Comparison of ENCODE assay signal across 8 cellular contexts in genomic region chr21:42381347-42381984, GRCh38. TPM values are rescaled to one million over a fixed set of nuclear protein-coding genes. Genes with fewer than 3 reads are reported as not detected.
A peak's percentile ranks its signal among the peaks of the same experiment; 100 is the strongest.
DNase-seq lines count a peak whose midpoint lies in the region; ATAC-seq lines count a peak whose summit lies in the region.

No MANE protein-coding gene starts in this region.

- DNase-seq in A172 (ENCODE audit: low spot score), result peak; percentile 58
- peak; percentile 37 for DNase-seq in GM03348 (ENCODE audit: low spot score)
- DNase-seq in NCI-H345 (lab: John Stamatoyannopoulos, UW), result peak; percentile 68
- peak; percentile 24 for DNase-seq in activated T-helper 1 cell treated with Interleukin-2 at 50 U/mL for 16 hours (ENCODE audit: low read depth)
- peak; percentile 77 for DNase-seq in iPS-NIHi11 (ENCODE audit: low spot score)
- DNase-seq in ureter (ENCODE audit: low spot score), result no peak
- DNase-seq in GM19240 (ENCODE audit: insufficient read length, low spot score), result no peak

- ATAC-seq in GM19324 (IDR thresholded peaks at IDR 0.05; ENCODE audit: low FRiP score, unreplicated experiment), result no peak

RNA-seq across cellular contexts. Expression of gene TMPRSS3, which starts 14.4 kb away (rescaled TPM):
- 0.12 TPM in 1 of 2 replicates, not detected in the other for total RNA-seq in A172 (2014; rRNA removed; shearing (Covaris generic))
- total RNA-seq in ureter, result 1.7 TPM

RNA-seq across cellular contexts. Expression of gene TFF1, which starts 15.1 kb away (rescaled TPM):
- not detected in 2 replicates for total RNA-seq in A172 (2014; rRNA removed; shearing (Covaris generic))
- total RNA-seq in ureter, result 2.6 TPM

RNA-seq across cellular contexts. Expression of gene UBASH3A, which starts 22.2 kb away (rescaled TPM):
- total RNA-seq in A172 (2014; rRNA removed; shearing (Covaris generic)), result not detected in 2 replicates
- 1.4 TPM for total RNA-seq in ureter

RNA-seq across cellular contexts. Expression of gene TFF2, which starts 30.7 kb away (rescaled TPM):
- not detected in 2 replicates for total RNA-seq in A172 (2014; rRNA removed; shearing (Covaris generic))
- not detected for total RNA-seq in ureter

Comparison
In these comparisons a context has a peak if more than half of its experiments do, and no peak if none do; other contexts are left out.
1. DNase-seq: peak in A172 (single experiment), GM03348 (single experiment), NCI-H345 (single experiment), activated T-helper 1 cell treated with Interleukin-2 at 50 U/mL for 16 hours (single experiment) and iPS-NIHi11 (single experiment); none in ureter (single experiment) and GM19240 (single experiment).